In the genomic region with DNA sequence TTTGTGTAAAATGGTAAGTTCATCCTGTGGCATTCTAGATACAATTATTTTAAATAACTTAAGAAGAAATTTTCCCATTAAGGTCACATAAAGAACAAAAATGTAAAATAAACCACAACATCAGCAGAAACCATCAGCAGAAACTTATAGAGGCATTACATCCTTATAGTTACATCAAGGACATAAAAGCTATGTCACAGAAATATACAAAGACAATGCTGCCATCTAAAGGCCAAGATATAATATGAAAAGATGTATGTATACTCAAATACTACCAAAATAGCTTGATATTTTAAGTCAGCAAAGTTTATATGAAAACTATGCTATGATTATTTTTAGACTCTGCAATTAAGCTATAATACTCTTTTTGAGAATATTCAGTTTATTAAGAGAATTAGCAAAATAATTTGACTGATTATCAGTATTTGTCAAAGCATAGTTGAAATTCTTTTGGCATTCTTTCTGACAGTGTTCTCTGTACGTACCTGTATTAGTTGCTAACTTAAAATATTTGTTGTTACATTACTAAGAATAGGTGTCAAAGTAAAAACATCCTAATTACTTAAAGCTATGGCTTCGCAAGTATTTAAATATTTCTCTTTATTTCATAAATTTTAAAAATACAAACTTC, we compare ENCODE assay signal across 7 cellular contexts. TPM values are rescaled to one million over a fixed set of nuclear protein-coding genes. Genes with fewer than 3 reads are reported as not detected.
DNase-seq lines count a peak whose midpoint lies in the region; ATAC-seq, FAIRE-seq and TF ChIP-seq lines count a peak whose summit lies in the region.

No MANE protein-coding gene starts in this region.

- no peaks in the 10 kb centered on the region for H3K9me2 ChIP-seq in Loucy (replicated peaks; ENCODE audit: low read depth, low read length)

- TF ChIP-seq POLR2A in gastroesophageal sphincter (IDR thresholded peaks at IDR 0.05): no peak

- H3K9ac ChIP-seq in Loucy (ENCODE audit: low read depth, low read length, poor library complexity, severe bottlenecking): no peak overlapping the region

- TF ChIP-seq EP300 in gastroesophageal sphincter (IDR thresholded peaks at IDR 0.05): no peak

- H3K79me2 ChIP-seq in Loucy (ENCODE audit: insufficient read depth, low read length): no peaks in the 10 kb centered on the region

- H3K27me3 ChIP-seq in Loucy (ENCODE audit: insufficient read depth, low read length, poor library complexity, severe bottlenecking) (no peaks in the 10 kb centered on the region), gastroesophageal sphincter (no peaks in the 10 kb centered on the region)

- DNase-seq in stimulated activated effector memory CD8-positive, alpha-beta T cell treated with anti-CD3 and anti-CD28 coated beads, Interleukin-12 subunit alpha, Interleukin-12 subunit beta, amount 100 ng/mL, for 72 hours (ENCODE audit: low spot score in 2 of 2): no peak
- no peak for DNase-seq in Right ventricle myocardium inferior (ENCODE audit: missing footprints)

- H3K9me3 ChIP-seq in Loucy (ENCODE audit: insufficient read depth, low read depth, low read length) (no peaks in the 10 kb centered on the region), gastroesophageal sphincter (no peaks in the 10 kb centered on the region)

- 53 to 91% methylated on average over 2 of the region's 2 CpGs for WGBS in gastroesophageal sphincter (ENCODE audit: low coverage in 1 of 2), 2 donors

- H3K36me3 Mint-ChIP-seq in stimulated activated effector memory CD8-positive, alpha-beta T cell treated with anti-CD3 and anti-CD28 coated beads, Interleukin-12 subunit alpha, Interleukin-12 subunit beta, amount 100 ng/mL, for 72 hours: no peaks in the 10 kb centered on the region

- FAIRE-seq in G401.6 (lab: Jason Lieb, UNC): peak; percentile 94

- no peaks in the 10 kb centered on the region for H3K4me1 Mint-ChIP-seq in stimulated activated effector memory CD8-positive, alpha-beta T cell treated with anti-CD3 and anti-CD28 coated beads, Interleukin-12 subunit alpha, Interleukin-12 subunit beta, amount 100 ng/mL, for 72 hours

- no peak overlapping the region for H3K4me2 ChIP-seq in Loucy (ENCODE audit: low read depth, low read length, poor library complexity, severe bottlenecking)

- H2AFZ ChIP-seq in Loucy (ENCODE audit: low read length): no peak overlapping the region

- H4K20me1 ChIP-seq in Loucy (ENCODE audit: insufficient read depth, low read length, poor library complexity, severe bottlenecking): no peaks in the 10 kb centered on the region

- H3K4me3 ChIP-seq in Loucy (ENCODE audit: low read length, poor library complexity, severe bottlenecking): no peak overlapping the region
- H3K4me3 ChIP-seq in gastroesophageal sphincter: no peak overlapping the region

- no peaks in the 10 kb centered on the region for H3F3A ChIP-seq in Loucy (ENCODE audit: low read depth)

- H3K4me3 Mint-ChIP-seq in stimulated activated effector memory CD8-positive, alpha-beta T cell treated with anti-CD3 and anti-CD28 coated beads, Interleukin-12 subunit alpha, Interleukin-12 subunit beta, amount 100 ng/mL, for 72 hours: no peak overlapping the region

- H3K27ac ChIP-seq in gastroesophageal sphincter: no peak overlapping the region

- H3K27ac Mint-ChIP-seq in stimulated activated effector memory CD8-positive, alpha-beta T cell treated with anti-CD3 and anti-CD28 coated beads, Interleukin-12 subunit alpha, Interleukin-12 subunit beta, amount 100 ng/mL, for 72 hours: no peak overlapping the region

- peaks cover 7% of the 10 kb centered on the region for H3K4me1 ChIP-seq in Loucy (ENCODE audit: insufficient read depth, low read length, poor library complexity, severe bottlenecking)
- peaks cover 0 to 6% (median 0%) of the 10 kb centered on the region in 3 donors for H3K4me1 ChIP-seq in gastroesophageal sphincter

- H3K36me3 ChIP-seq in Loucy (ENCODE audit: insufficient read depth, low read length) (no peaks in the 10 kb centered on the region), gastroesophageal sphincter (no peaks in the 10 kb centered on the region)

- H3K9me3 Mint-ChIP-seq in stimulated activated effector memory CD8-positive, alpha-beta T cell treated with anti-CD3 and anti-CD28 coated beads, Interleukin-12 subunit alpha, Interleukin-12 subunit beta, amount 100 ng/mL, for 72 hours: no peaks in the 10 kb centered on the region

- TF ChIP-seq CTCF in Loucy (conservative IDR thresholded peaks at IDR 0.05; ENCODE audit: low read length): peak; percentile 53
- peak in 3 of 4 experiments; percentile 17 to 34 (median 29) for TF ChIP-seq CTCF in gastroesophageal sphincter (IDR thresholded peaks at IDR 0.05)

- ATAC-seq in GM21723 (IDR thresholded peaks at IDR 0.05; ENCODE audit: unreplicated experiment): peak; percentile 85
- ATAC-seq in SK-N-SH treated with all-trans-retinoic acid at 6 μM for 48 hours: peak; percentile 81
- ATAC-seq in gastroesophageal sphincter: no peak
- ATAC-seq in stimulated activated effector memory CD8-positive, alpha-beta T cell treated with anti-CD3 and anti-CD28 coated beads, Interleukin-12 subunit alpha, Interleukin-12 subunit beta, amount 100 ng/mL, for 72 hours: peak; percentile 59
- ATAC-seq in Right ventricle myocardium inferior: no peak

- intact Hi-C loops in Right ventricle myocardium inferior (cut with DNase I): loop anchor here (2.0 to 10.0 kb wide), 3 partner anchors 85 to 671 kb away; a partner anchor contains a TSS

TF ChIP-seq in SK-N-SH treated with all-trans-retinoic acid at 6 μM for 48 hours, 23 proteins besides CTCF, POLR2A, EP300 and RAD21:
- TF ChIP-seq ZNF8 (CRISPR knock-in tag; IDR thresholded peaks at IDR 0.05) (no peak), ZNF565 (CRISPR knock-in tag; conservative IDR thresholded peaks at IDR 0.05; ENCODE audit: low read depth) (no peak), ZFP30 (CRISPR knock-in tag; IDR thresholded peaks at IDR 0.05) (no peak), ESRRG (CRISPR knock-in tag; IDR thresholded peaks at IDR 0.05) (no peak), RARB (CRISPR knock-in tag; IDR thresholded peaks at IDR 0.05) (no peak), TCF4 (CRISPR knock-in tag; IDR thresholded peaks at IDR 0.05; ENCODE audit: borderline replicate concordance) (no peak), ZC3H10 (CRISPR knock-in tag; IDR thresholded peaks at IDR 0.05) (no peak), BACH2 (CRISPR knock-in tag; IDR thresholded peaks at IDR 0.05; ENCODE audit: borderline replicate concordance) (no peak)
- TF ChIP-seq, protein P1, sequence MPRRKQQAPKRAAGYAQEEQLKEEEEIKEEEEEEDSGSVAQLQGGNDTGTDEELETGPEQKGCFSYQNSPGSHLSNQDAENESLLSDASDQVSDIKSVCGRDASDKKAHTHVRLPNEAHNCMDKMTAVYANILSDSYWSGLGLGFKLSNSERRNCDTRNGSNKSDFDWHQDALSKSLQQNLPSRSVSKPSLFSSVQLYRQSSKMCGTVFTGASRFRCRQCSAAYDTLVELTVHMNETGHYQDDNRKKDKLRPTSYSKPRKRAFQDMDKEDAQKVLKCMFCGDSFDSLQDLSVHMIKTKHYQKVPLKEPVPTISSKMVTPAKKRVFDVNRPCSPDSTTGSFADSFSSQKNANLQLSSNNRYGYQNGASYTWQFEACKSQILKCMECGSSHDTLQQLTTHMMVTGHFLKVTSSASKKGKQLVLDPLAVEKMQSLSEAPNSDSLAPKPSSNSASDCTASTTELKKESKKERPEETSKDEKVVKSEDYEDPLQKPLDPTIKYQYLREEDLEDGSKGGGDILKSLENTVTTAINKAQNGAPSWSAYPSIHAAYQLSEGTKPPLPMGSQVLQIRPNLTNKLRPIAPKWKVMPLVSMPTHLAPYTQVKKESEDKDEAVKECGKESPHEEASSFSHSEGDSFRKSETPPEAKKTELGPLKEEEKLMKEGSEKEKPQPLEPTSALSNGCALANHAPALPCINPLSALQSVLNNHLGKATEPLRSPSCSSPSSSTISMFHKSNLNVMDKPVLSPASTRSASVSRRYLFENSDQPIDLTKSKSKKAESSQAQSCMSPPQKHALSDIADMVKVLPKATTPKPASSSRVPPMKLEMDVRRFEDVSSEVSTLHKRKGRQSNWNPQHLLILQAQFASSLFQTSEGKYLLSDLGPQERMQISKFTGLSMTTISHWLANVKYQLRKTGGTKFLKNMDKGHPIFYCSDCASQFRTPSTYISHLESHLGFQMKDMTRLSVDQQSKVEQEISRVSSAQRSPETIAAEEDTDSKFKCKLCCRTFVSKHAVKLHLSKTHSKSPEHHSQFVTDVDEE (CRISPR knock-in tag; IDR thresholded peaks at IDR 0.05): no peak
- TF ChIP-seq, protein P2, sequence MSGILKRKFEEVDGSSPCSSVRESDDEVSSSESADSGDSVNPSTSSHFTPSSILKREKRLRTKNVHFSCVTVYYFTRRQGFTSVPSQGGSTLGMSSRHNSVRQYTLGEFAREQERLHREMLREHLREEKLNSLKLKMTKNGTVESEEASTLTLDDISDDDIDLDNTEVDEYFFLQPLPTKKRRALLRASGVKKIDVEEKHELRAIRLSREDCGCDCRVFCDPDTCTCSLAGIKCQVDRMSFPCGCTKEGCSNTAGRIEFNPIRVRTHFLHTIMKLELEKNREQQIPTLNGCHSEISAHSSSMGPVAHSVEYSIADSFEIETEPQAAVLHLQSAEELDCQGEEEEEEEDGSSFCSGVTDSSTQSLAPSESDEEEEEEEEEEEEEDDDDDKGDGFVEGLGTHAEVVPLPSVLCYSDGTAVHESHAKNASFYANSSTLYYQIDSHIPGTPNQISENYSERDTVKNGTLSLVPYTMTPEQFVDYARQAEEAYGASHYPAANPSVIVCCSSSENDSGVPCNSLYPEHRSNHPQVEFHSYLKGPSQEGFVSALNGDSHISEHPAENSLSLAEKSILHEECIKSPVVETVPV (CRISPR knock-in tag; IDR thresholded peaks at IDR 0.05): no peak

RNA-seq across cellular contexts. Expression of a gene that starts 36.2 kb away (rescaled TPM):
- total RNA-seq in gastroesophageal sphincter (10 to 100 TPM; 15.3 to 25.5 (median 21.7) TPM), Right ventricle myocardium inferior (43.6 TPM)

Comparison
In these comparisons a context has a peak if more than half of its experiments do, and no peak if none do; other contexts are left out.
1. ATAC-seq: peak in GM21723 (single experiment), SK-N-SH treated with all-trans-retinoic acid at 6 μM for 48 hours (single experiment) and stimulated activated effector memory CD8-positive, alpha-beta T cell treated with anti-CD3 and anti-CD28 coated beads, Interleukin-12 subunit alpha, Interleukin-12 subunit beta, amount 100 ng/mL, for 72 hours (single experiment); none in gastroesophageal sphincter (single experiment) and Right ventricle myocardium inferior (single experiment).